21 cellular contexts compared by ENCODE assay signal in the genomic region with DNA sequence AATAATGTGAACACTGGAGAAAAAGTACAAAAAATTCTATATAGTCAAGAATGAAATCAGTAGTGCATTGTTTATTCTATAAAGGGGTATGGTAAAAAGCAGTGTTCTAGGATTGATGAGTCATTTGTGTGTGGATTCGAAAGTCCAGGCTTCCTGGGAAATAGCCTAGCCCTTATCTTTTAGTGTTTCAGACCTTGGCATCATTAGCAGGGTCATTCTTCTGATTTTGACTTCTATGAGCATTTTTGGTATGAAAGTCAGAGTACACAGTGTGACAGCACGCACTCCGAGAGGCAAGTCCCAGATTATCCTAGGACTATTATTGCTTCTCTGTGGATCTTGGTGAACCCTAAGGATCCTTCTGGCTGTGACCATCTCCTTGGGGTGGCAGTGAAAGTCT. TPM values are rescaled to one million over a fixed set of nuclear protein-coding genes. Genes with fewer than 3 reads are reported as not detected.
DNase-seq lines count a peak whose midpoint lies in the region; ATAC-seq, FAIRE-seq and TF ChIP-seq lines count a peak whose summit lies in the region.
"Had no signal": no experiment of that assay in that cellular context is flagged by ENCODE, and none has a peak within 500 bp of the region (broad histone marks: within the 10 kb centered on the region; RNA-seq: fewer than 3 reads in every experiment).

No MANE protein-coding gene starts in this region.

- H4K20me1 ChIP-seq in PC-9 (ENCODE audit: insufficient read depth) (no peaks in the 10 kb centered on the region), HepG2 (ENCODE audit: insufficient read depth, low read length) (no peaks in the 10 kb centered on the region), smooth muscle cell (ENCODE audit: low read depth) (no peaks in the 10 kb centered on the region)

- no peak for DNase-seq in PC-9
- DNase-seq in bronchial epithelial cell (ENCODE audit: low read depth), result no peak
- peak; percentile 35 for DNase-seq in HepG2 (ENCODE audit: low spot score)
- no peak for DNase-seq in type B pancreatic cell (ENCODE audit: extremely low spot score, unreplicated experiment)
- DNase-seq in NCI-H2107 treated with DMSO at 0.1 percent for 48 hours (lab: John Stamatoyannopoulos, UW; ENCODE audit: unreplicated experiment), result no peak
- DNase-seq in activated CD4-positive, CD25-positive, alpha-beta regulatory T cell treated with anti-CD3 and anti-CD28 coated beads, Interleukin-2, amount 50 U/mL, for 72 hours, result no peak
- no peak for DNase-seq in smooth muscle cell (lab: John Stamatoyannopoulos, UW; ENCODE audit: unreplicated experiment)
- DNase-seq: activated CD4-positive, alpha-beta T cell treated with anti-CD3 and anti-CD28 coated beads for 48 hours; activated effector memory CD4-positive, alpha-beta T cell treated with anti-CD3 and anti-CD28 coated beads, Interleukin-2, amount 50 U/mL, for 16 hours; AML-193; COR-L47; hypothalamus; MV-4-11; NCI-H2029 treated with DMSO at 0.1 percent for 48 hours; NCI-H446 treated with DMSO at 0.1 percent for 48 hours; stimulated activated CD4-positive, alpha-beta T cell treated with anti-CD3 and anti-CD28 coated beads, Interleukin-15, amount 100 ng/mL, for 24 hours had no signal

- FAIRE-seq in bronchial epithelial cell (lab: Jason Lieb, UNC) (peak; percentile 60), HepG2 (lab: Jason Lieb, UNC) (no peak)
- FAIRE-seq: GM18507, K562, keratinocyte had no signal

- H3K4me1 ChIP-seq in PC-9 (replicated peaks; ENCODE audit: insufficient read depth), result peaks cover 28% of the 10 kb centered on the region
- H3K4me1 ChIP-seq in HepG2 (ENCODE audit: insufficient read depth, low read length), result peaks cover 9% of the 10 kb centered on the region; the same call in 1 of the 2 replicates
- H3K4me1 ChIP-seq in smooth muscle cell (ENCODE audit: low read depth), result no peaks in the 10 kb centered on the region

- H3K27ac Mint-ChIP-seq in type B pancreatic cell, result peak overlapping the region; percentile 58

- CTCF ChIA-PET in PC-9 (lab: Charles Lee) (no interaction called here), HepG2 (lab: Yijun Ruan, JAX; ENCODE audit: low intra/inter-chr PET ratio, low total read pairs) (no interaction called here)

- H3K4me3 ChIP-seq in PC-9 (no peak overlapping the region), bronchial epithelial cell (ENCODE audit: low read depth, low read length) (no peak overlapping the region), HepG2 (replicated peaks in 1 of 3; ENCODE audit: insufficient read depth in 1 of 3, low read depth in 2 of 3, low read length in 3 of 3) (no peak overlapping the region), smooth muscle cell (no peak overlapping the region)
- H3K4me3 ChIP-seq: K562 had no signal

- no peak overlapping the region for H3K4me3 Mint-ChIP-seq in type B pancreatic cell
- H3K4me3 Mint-ChIP-seq: neural crest cell had no signal

- POLR2A ChIA-PET in PC-9 (lab: Charles Lee; ENCODE audit: unreplicated experiment) (no interaction called here), HepG2 (lab: Yijun Ruan, JAX) (no interaction called here)

- H3K36me3 Mint-ChIP-seq in type B pancreatic cell, result peaks cover 17% of the 10 kb centered on the region

- no peak overlapping the region for H2AFZ ChIP-seq in PC-9
- H2AFZ ChIP-seq in HepG2 (ENCODE audit: low read length), result no peak overlapping the region
- H2AFZ ChIP-seq in smooth muscle cell (ENCODE audit: low read depth), result no peak overlapping the region

- 0% methylated on average over 3 of the region's 3 CpGs for WGBS in HepG2 (ENCODE audit: low lambda C conversion rate)
- WGBS in smooth muscle cell (ENCODE audit: low lambda C conversion rate), result 49% methylated on average over 3 of the region's 3 CpGs

- BruUV-seq in PC-9 (replicated peaks; lab: Mats Ljungman, UMichigan) (no TSS peak), HepG2 (replicated peaks; lab: Mats Ljungman, UMichigan) (no TSS peak)

- TF ChIP-seq EP300 in HepG2 (IDR thresholded peaks at IDR 0.05; ENCODE audit: low read depth in 2 of 2, low read length in 2 of 2), result no peak
- no peak for TF ChIP-seq EP300 in HepG2 (CRISPR knock-in tag; IDR thresholded peaks at IDR 0.05; ENCODE audit: borderline replicate concordance)

- peaks cover 61% of the 10 kb centered on the region for H3K79me2 ChIP-seq in PC-9 (ENCODE audit: low read depth)
- no peaks in the 10 kb centered on the region for H3K79me2 ChIP-seq in HepG2 (ENCODE audit: insufficient read depth, low read length)
- no peaks in the 10 kb centered on the region for H3K79me2 ChIP-seq in smooth muscle cell (ENCODE audit: low read depth)

- no peak for TF ChIP-seq RAD21 in HepG2 (CRISPR knock-in tag; IDR thresholded peaks at IDR 0.05)

- H3K9me2 ChIP-seq in PC-9 (ENCODE audit: insufficient read depth), result no peaks in the 10 kb centered on the region; the same call in 1 of the 2 replicates

- no peaks in the 10 kb centered on the region for H3K36me3 ChIP-seq in PC-9 (ENCODE audit: low read depth)
- no peaks in the 10 kb centered on the region for H3K36me3 ChIP-seq in bronchial epithelial cell (ENCODE audit: control insufficient read depth, insufficient read depth, low read length)
- H3K36me3 ChIP-seq in HepG2 (replicated peaks in 1 of 2; ENCODE audit: control insufficient read depth in 1 of 2, insufficient read depth in 2 of 2, low read length in 2 of 2), result no peaks in the 10 kb centered on the region
- no peaks in the 10 kb centered on the region for H3K36me3 ChIP-seq in smooth muscle cell (ENCODE audit: low read depth)

- H3K27me3 ChIP-seq in PC-9 (ENCODE audit: insufficient read depth, low read depth) (no peaks in the 10 kb centered on the region), bronchial epithelial cell (ENCODE audit: control insufficient read depth, insufficient read depth, low read length) (no peaks in the 10 kb centered on the region), HepG2 (ENCODE audit: control insufficient read depth in 1 of 2, insufficient read depth in 2 of 2, low read length in 2 of 2) (no peaks in the 10 kb centered on the region), smooth muscle cell (ENCODE audit: low read depth) (no peaks in the 10 kb centered on the region)

- H3K4me2 ChIP-seq in PC-9 (no peak overlapping the region), HepG2 (ENCODE audit: low read depth, low read length) (no peak overlapping the region), smooth muscle cell (no peak overlapping the region)

- TF ChIP-seq CTCF in PC-9 (conservative IDR thresholded peaks at IDR 0.05) (no peak), bronchial epithelial cell (IDR thresholded peaks at IDR 0.05; ENCODE audit: insufficient read depth, low read length, severe bottlenecking) (no peak), HepG2 (CRISPR knock-in tag; IDR thresholded peaks at IDR 0.05) (no peak), type B pancreatic cell (conservative IDR thresholded peaks at IDR 0.05) (no peak), smooth muscle cell (IDR thresholded peaks at IDR 0.05; ENCODE audit: borderline replicate concordance, insufficient read depth, poor library complexity, severe bottlenecking) (no peak)

- H3K4me1 Mint-ChIP-seq in type B pancreatic cell (ENCODE audit: unreplicated experiment), result peaks cover 8% of the 10 kb centered on the region
- H3K4me1 Mint-ChIP-seq: neural crest cell had no signal

- H3F3A ChIP-seq in PC-9 (ENCODE audit: insufficient read depth, low read depth) (peaks cover 13% of the 10 kb centered on the region), smooth muscle cell (ENCODE audit: low read depth) (no peaks in the 10 kb centered on the region)

- intact Hi-C loops in PC-9 (cut with micrococcal nuclease; ENCODE audit: unreplicated experiment) (no loop called here), HepG2 (cut with micrococcal nuclease; ENCODE audit: unreplicated experiment) (no loop called here)

- in situ Hi-C loops in HepG2 (cut with HindIII; ENCODE audit: extremely low pct_ligation_motif_present, low pct_unique_long_range_greater_than_20kb), result no loop called here

- no peak for TF ChIP-seq POLR2A in HepG2 (IDR thresholded peaks at IDR 0.05; ENCODE audit: insufficient read depth in 1 of 2, low read depth in 2 of 2, low read length in 2 of 2)

- ATAC-seq in HepG2, result peak; percentile 41; the same call in 1 of the 3 replicates
- ATAC-seq: K562 had no signal

- H3K9ac ChIP-seq in HepG2 (ENCODE audit: insufficient read depth, low read depth, low read length) (no peak overlapping the region), smooth muscle cell (ENCODE audit: low read depth) (no peak overlapping the region)

- no peaks in the 10 kb centered on the region for H3K27me3 Mint-ChIP-seq in type B pancreatic cell

- peaks cover 4% of the 10 kb centered on the region for H3K9me3 Mint-ChIP-seq in type B pancreatic cell

- no peaks in the 10 kb centered on the region for H3K9me3 ChIP-seq in PC-9 (ENCODE audit: insufficient read depth, low read depth)
- H3K9me3 ChIP-seq in HepG2 (ENCODE audit: low read length), result no peaks in the 10 kb centered on the region
- no peaks in the 10 kb centered on the region for H3K9me3 ChIP-seq in smooth muscle cell (replicated peaks; ENCODE audit: low read depth)

- H3K27ac ChIP-seq in PC-9, result 0 out of 2 replicates have a peak overlapping the region, but pooled peaks have one; percentile 18
- H3K27ac ChIP-seq in HepG2 (ENCODE audit: extremely low read length, insufficient read depth, low read length), result no peak overlapping the region
- no peak overlapping the region for H3K27ac ChIP-seq in smooth muscle cell (ENCODE audit: low read depth)
- H3K27ac ChIP-seq: RWPE1 had no signal

RNA-seq across cellular contexts. Expression of gene PCSK5, which starts 16.9 kb away (rescaled TPM):
- total RNA-seq in PC-9 (2021) (8.2 and 9.8 TPM in 2 replicates), bronchial epithelial cell (4.2 and 5.2 TPM in 2 replicates), HepG2 (2016; rRNA removed; fragmentation: Illumina TruSeq; extraction: Trizol) (0.11 and 0.55 TPM in 2 replicates), type B pancreatic cell (ENCODE audit: low replicate concordance) (25.4 and 30.7 TPM in 2 replicates), smooth muscle cell (2.2 and 2.3 TPM in 2 replicates)
- total RNA-seq in HepG2 (2016; cell fraction: cytosol; rRNA removed; fragmentation: Illumina TruSeq; extraction: Trizol; ENCODE audit: low read depth), result 0.20 and 0.35 TPM in 2 replicates
- 0.15 and 0.39 TPM in 2 replicates for total RNA-seq in HepG2 (2016; cell fraction: insoluble cytoplasmic fraction; rRNA removed; fragmentation: Illumina TruSeq; extraction: Trizol)
- total RNA-seq in HepG2 (2016; cell fraction: membrane; rRNA removed; fragmentation: Illumina TruSeq; extraction: Trizol), result 0.14 and 0.19 TPM in 2 replicates
- 0.81 and 1.3 TPM in 2 replicates for total RNA-seq in HepG2 (2016; cell fraction: nucleus; rRNA removed; fragmentation: Illumina TruSeq; extraction: Trizol)
- polyA plus RNA-seq in HepG2 (2011; rRNA removed) (0.39 and 0.66 TPM in 2 replicates), smooth muscle cell (2.8 and 3.4 TPM in 2 replicates)
- 0.42 and 0.55 TPM in 2 replicates for polyA plus RNA-seq in HepG2 (2011; cell fraction: cytosol; rRNA removed)
- 0.48 and 0.82 TPM in 2 replicates for polyA plus RNA-seq in HepG2 (2011; cell fraction: nucleus; rRNA removed)
- 0.13 and 0.63 TPM in 2 replicates for polyA plus RNA-seq in HepG2 (2012)
- polyA plus RNA-seq in HepG2 (2016; cell fraction: cytosol; fragmentation: Illumina TruSeq; extraction: Trizol; ENCODE audit: low read depth), result 0.02 TPM in 1 of 2 replicates, not detected in the other
- polyA plus RNA-seq in HepG2 (2016; cell fraction: insoluble cytoplasmic fraction; fragmentation: Illumina TruSeq; extraction: Trizol; ENCODE audit: low read depth), result 0.15 and 0.16 TPM in 2 replicates
- polyA plus RNA-seq in HepG2 (2016; cell fraction: membrane; fragmentation: Illumina TruSeq; extraction: Trizol; ENCODE audit: low read depth), result 0.05 and 0.18 TPM in 2 replicates
- polyA plus RNA-seq in HepG2 (2016; cell fraction: nucleus; fragmentation: Illumina TruSeq; extraction: Trizol; ENCODE audit: insufficient read depth, low read depth), result 0.66 and 0.85 TPM in 2 replicates
- polyA minus RNA-seq in HepG2 (2011; rRNA and poly(A)+ RNA removed; ENCODE audit: low replicate concordance), result 2.1 TPM in 1 of 2 replicates, not detected in the other
- polyA minus RNA-seq in HepG2 (2011; cell fraction: cytosol; rRNA and poly(A)+ RNA removed), result 0.30 and 0.88 TPM in 2 replicates
- polyA minus RNA-seq in HepG2 (2011; cell fraction: nucleus; rRNA and poly(A)+ RNA removed), result 1.9 and 3.5 TPM in 2 replicates
- total RNA-seq: K562 had no signal
- polyA plus RNA-seq: K562 had no signal
